In genomic region chr15:69758810-69759410, GRCh38 we compare ENCODE assay signal across 8 cellular contexts.
DNase-seq lines count a peak whose midpoint lies in the region; ATAC-seq lines count a peak whose summit lies in the region.

No MANE protein-coding gene starts in this region.

- peaks cover 84% of the 10 kb centered on the region for H3K4me1 Mint-ChIP-seq in T-helper 17 cell
- peaks cover 81% of the 10 kb centered on the region for H3K4me1 Mint-ChIP-seq in activated naive CD8-positive, alpha-beta T cell treated with anti-CD3 and anti-CD28 coated beads, Interleukin-2, amount 10 ng/mL, durations not matched to agents 7 days and 5 days
- H3K4me1 Mint-ChIP-seq in natural killer cell treated with Interleukin-12 subunit alpha and Interleukin-12 subunit beta and Interleukin-15 and Interleukin-18, amount 100 ng/mL, for 72 hours (ENCODE audit: low read depth in 2 of 2) = peaks cover 85 to 90% of the 10 kb centered on the region in 2 donors

- peak overlapping the region; percentile 77 for H3K4me3 Mint-ChIP-seq in T-helper 17 cell
- peak overlapping the region; percentile 71 for H3K4me3 Mint-ChIP-seq in activated naive CD8-positive, alpha-beta T cell treated with anti-CD3 and anti-CD28 coated beads, Interleukin-2, amount 10 ng/mL, durations not matched to agents 7 days and 5 days
- H3K4me3 Mint-ChIP-seq in natural killer cell treated with Interleukin-12 subunit alpha and Interleukin-12 subunit beta and Interleukin-15 and Interleukin-18, amount 100 ng/mL, for 72 hours = peak overlapping the region; percentile 87

- H3K27ac Mint-ChIP-seq in T-helper 17 cell = peak overlapping the region; percentile 22
- peak overlapping the region; percentile 84 for H3K27ac Mint-ChIP-seq in activated naive CD8-positive, alpha-beta T cell treated with anti-CD3 and anti-CD28 coated beads, Interleukin-2, amount 10 ng/mL, durations not matched to agents 7 days and 5 days
- H3K27ac Mint-ChIP-seq in natural killer cell treated with Interleukin-12 subunit alpha and Interleukin-12 subunit beta and Interleukin-15 and Interleukin-18, amount 100 ng/mL, for 72 hours = peak overlapping the region; percentile 98

- DNase-seq in Ammon's horn (ENCODE audit: low spot score) = peak; percentile 68
- peak; percentile 49 to 76 (median 66) for DNase-seq in T-helper 17 cell
- peak; percentile 80 for DNase-seq in activated naive CD8-positive, alpha-beta T cell treated with anti-CD3 and anti-CD28 coated beads, Interleukin-2, amount 10 ng/mL, durations not matched to agents 7 days and 5 days
- DNase-seq in natural killer cell treated with Interleukin-12 subunit alpha and Interleukin-12 subunit beta and Interleukin-15 and Interleukin-18, amount 100 ng/mL, for 72 hours (ENCODE audit: low spot score) = peak; percentile 94
- DNase-seq in cortex of kidney (lab: John Stamatoyannopoulos, UW) = no peak

- peak; percentile 19 for ATAC-seq in HG03108 (IDR thresholded peaks at IDR 0.05; ENCODE audit: unreplicated experiment)
- ATAC-seq in T-helper 17 cell = peak; percentile 76
- ATAC-seq in activated naive CD8-positive, alpha-beta T cell treated with anti-CD3 and anti-CD28 coated beads, Interleukin-2, amount 10 ng/mL, durations not matched to agents 7 days and 5 days (ENCODE audit: low read depth) = peak; percentile 53
- ATAC-seq in natural killer cell treated with Interleukin-12 subunit alpha and Interleukin-12 subunit beta and Interleukin-15 and Interleukin-18, amount 100 ng/mL, for 72 hours = peak; percentile 80
- no peak for ATAC-seq in HG03442 (IDR thresholded peaks at IDR 0.05; ENCODE audit: unreplicated experiment)
- no peak for ATAC-seq in HG03039 (IDR thresholded peaks at IDR 0.05; ENCODE audit: unreplicated experiment)

- POLR2A ChIA-PET in activated naive CD8-positive, alpha-beta T cell treated with anti-CD3 and anti-CD28 coated beads, Interleukin-2, amount 10 ng/mL, durations not matched to agents 7 days and 5 days (lab: Charles Lee) = interaction anchor here (0.7 to 1.9 kb wide), 7 partner anchors 15 to 689 kb away, joined by 3 to 8 read pairs (median 3); partner anchors contain the start of gene RPLP1

- H3K36me3 Mint-ChIP-seq in T-helper 17 cell (ENCODE audit: low read depth) = peaks cover 2% of the 10 kb centered on the region
- peaks cover 17% of the 10 kb centered on the region for H3K36me3 Mint-ChIP-seq in activated naive CD8-positive, alpha-beta T cell treated with anti-CD3 and anti-CD28 coated beads, Interleukin-2, amount 10 ng/mL, durations not matched to agents 7 days and 5 days
- H3K36me3 Mint-ChIP-seq in natural killer cell treated with Interleukin-12 subunit alpha and Interleukin-12 subunit beta and Interleukin-15 and Interleukin-18, amount 100 ng/mL, for 72 hours = peaks cover 8% of the 10 kb centered on the region

- H3K9me3 ChIP-seq in T-helper 17 cell (ENCODE audit: control insufficient read depth, low read length, poor library complexity, severe bottlenecking) = no peaks in the 10 kb centered on the region

- peaks cover 6% of the 10 kb centered on the region for H3K9me3 Mint-ChIP-seq in activated naive CD8-positive, alpha-beta T cell treated with anti-CD3 and anti-CD28 coated beads, Interleukin-2, amount 10 ng/mL, durations not matched to agents 7 days and 5 days
- peaks cover 12% of the 10 kb centered on the region for H3K9me3 Mint-ChIP-seq in natural killer cell treated with Interleukin-12 subunit alpha and Interleukin-12 subunit beta and Interleukin-15 and Interleukin-18, amount 100 ng/mL, for 72 hours

- peaks cover 3% of the 10 kb centered on the region for H3K27me3 Mint-ChIP-seq in T-helper 17 cell
- peaks cover 6% of the 10 kb centered on the region for H3K27me3 Mint-ChIP-seq in activated naive CD8-positive, alpha-beta T cell treated with anti-CD3 and anti-CD28 coated beads, Interleukin-2, amount 10 ng/mL, durations not matched to agents 7 days and 5 days
- peaks cover 4 to 6% of the 10 kb centered on the region in 2 donors for H3K27me3 Mint-ChIP-seq in natural killer cell treated with Interleukin-12 subunit alpha and Interleukin-12 subunit beta and Interleukin-15 and Interleukin-18, amount 100 ng/mL, for 72 hours

Comparison
In these comparisons a context has a peak if more than half of its experiments do, and no peak if none do; other contexts are left out.
1. ATAC-seq: peak in HG03108 (single experiment), T-helper 17 cell (single experiment), activated naive CD8-positive, alpha-beta T cell treated with anti-CD3 and anti-CD28 coated beads, Interleukin-2, amount 10 ng/mL, durations not matched to agents 7 days and 5 days (single experiment) and natural killer cell treated with Interleukin-12 subunit alpha and Interleukin-12 subunit beta and Interleukin-15 and Interleukin-18, amount 100 ng/mL, for 72 hours (2 of 2); none in HG03442 (single experiment) and HG03039 (single experiment).
2. H3K27ac Mint-ChIP-seq: peak in every context shown above with its lines; median percentile 98 in natural killer cell treated with Interleukin-12 subunit alpha and Interleukin-12 subunit beta and Interleukin-15 and Interleukin-18, amount 100 ng/mL, for 72 hours; 84 in activated naive CD8-positive, alpha-beta T cell treated with anti-CD3 and anti-CD28 coated beads, Interleukin-2, amount 10 ng/mL, durations not matched to agents 7 days and 5 days; 22 in T-helper 17 cell.
3. Peak in every context shown above with its lines, with median percentiles within 50 percentile points of each other: H3K4me3 Mint-ChIP-seq.